8 cellular contexts compared by ENCODE assay signal in the genomic region with DNA sequence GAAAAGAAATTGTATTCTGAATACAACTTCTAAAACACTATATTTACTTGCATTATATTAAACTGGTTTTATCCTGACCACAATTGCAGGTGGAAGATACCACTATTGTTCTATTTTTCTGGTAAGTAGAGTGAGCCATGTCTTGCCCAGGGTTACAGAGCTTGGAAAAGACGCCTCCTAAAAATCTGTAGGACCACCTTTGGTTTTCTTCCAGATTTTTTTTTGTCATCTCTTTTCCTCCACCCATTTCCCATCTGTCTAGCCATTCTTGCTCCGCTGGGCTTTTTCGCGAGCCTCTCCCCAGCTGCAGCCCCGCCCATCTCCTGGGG. TPM values are rescaled to one million over a fixed set of nuclear protein-coding genes. Genes with fewer than 3 reads are reported as not detected.
DNase-seq lines count a peak whose midpoint lies in the region; ATAC-seq, FAIRE-seq and TF ChIP-seq lines count a peak whose summit lies in the region.

No MANE protein-coding gene starts in this region.

- H3K4me1 ChIP-seq in KMS-11 (ENCODE audit: low read depth, poor library complexity, severe bottlenecking) (peaks cover 11% of the 10 kb centered on the region), sigmoid colon (peaks cover 0 to 37% (median 34%) of the 10 kb centered on the region in 4 donors)

- H3K9ac ChIP-seq in KMS-11 = no peak overlapping the region

- ATAC-seq in GM18861 (IDR thresholded peaks at IDR 0.05; ENCODE audit: unreplicated experiment) (peak; percentile 52), HG02642 (IDR thresholded peaks at IDR 0.05; ENCODE audit: poor library complexity, unreplicated experiment) (no peak)

- FAIRE-seq in HTR-8/SVneo (lab: Jason Lieb, UNC) = no peak

- H3K27ac ChIP-seq in KMS-11 = no peak overlapping the region
- peak overlapping the region in 40 of 59 donors; percentile 60 to 99 (median 96) for H3K27ac ChIP-seq in dorsolateral prefrontal cortex
- peak overlapping the region in 3 of 4 donors; percentile 94 to 99 (median 95) for H3K27ac ChIP-seq in sigmoid colon

- H3K79me2 ChIP-seq in KMS-11 (ENCODE audit: insufficient read depth, low read depth) = peaks cover 37% of the 10 kb centered on the region; the same call in 1 of the 2 replicates

- TF ChIP-seq EP300 in sigmoid colon (IDR thresholded peaks at IDR 0.05) = no peak

- no peaks in the 10 kb centered on the region for H3K27me3 ChIP-seq in KMS-11 (ENCODE audit: insufficient read depth, low read depth)
- no peaks in the 10 kb centered on the region for H3K27me3 ChIP-seq in dorsolateral prefrontal cortex
- no peaks in the 10 kb centered on the region for H3K27me3 ChIP-seq in sigmoid colon

- WGBS in sigmoid colon, 2 donors = 0 to 1% methylated on average over 5 of the region's 5 CpGs

- H2AFZ ChIP-seq in KMS-11 (ENCODE audit: low read depth) = 0 out of 2 replicates have a peak overlapping the region, but pooled peaks have one; percentile 13

- in situ Hi-C loops in KBM-7 (cut with MboI; ENCODE audit: low pct_unique_long_range_greater_than_20kb, low sequenced_read_pairs) = no loop called here

- intact Hi-C loops in dorsolateral prefrontal cortex (cut with DNase I) (loop anchor here (2.0 to 10.0 kb wide), 5 partner anchors 45 to 278 kb away; a partner anchor contains a TSS), sigmoid colon (cut with DNase I) (loop anchor here (2.0 kb wide), 1 partner anchor 44 kb away; a partner anchor contains a TSS)

- H3K36me3 ChIP-seq in KMS-11 (ENCODE audit: insufficient read depth) (no peaks in the 10 kb centered on the region), sigmoid colon (no peaks in the 10 kb centered on the region)

- no peak for TF ChIP-seq POLR2A in sigmoid colon (IDR thresholded peaks at IDR 0.05)

- TF ChIP-seq CTCF in KMS-11 (conservative IDR thresholded peaks at IDR 0.05; ENCODE audit: low read depth, low read length) = no peak
- TF ChIP-seq CTCF in dorsolateral prefrontal cortex (IDR thresholded peaks at IDR 0.05 in 54 of 56, conservative IDR thresholded peaks at IDR 0.05 in 2 of 56; ENCODE audit: low read depth in 1 of 56, partially characterized antibody in 56 of 56) = no peak
- no peak for TF ChIP-seq CTCF in sigmoid colon (IDR thresholded peaks at IDR 0.05)

- no peaks in the 10 kb centered on the region for H3K9me3 ChIP-seq in sigmoid colon

- H3K4me2 ChIP-seq in KMS-11 = peak overlapping the region; percentile 62; the same call in 1 of the 2 replicates

- H3K4me3 ChIP-seq in KMS-11 (IDR thresholded peaks at IDR 0.05; ENCODE audit: insufficient read depth, low read depth, low read length) (no peak overlapping the region), dorsolateral prefrontal cortex (peak overlapping the region; percentile 72 to 100 (median 93)), sigmoid colon (peak overlapping the region in 3 of 4 donors; percentile 98 to 100 (median 99))

- DNase-seq in dorsolateral prefrontal cortex = no peak
- DNase-seq in sigmoid colon = no peak
- no peak for DNase-seq in NCI-H345 treated with DMSO at 0.1 percent for 48 hours (lab: John Stamatoyannopoulos, UW; ENCODE audit: unreplicated experiment)
- no peak for DNase-seq in KBM-7
- DNase-seq in HTR-8/SVneo (ENCODE audit: insufficient read length, low spot score) = no peak

- no peaks in the 10 kb centered on the region for H4K20me1 ChIP-seq in KMS-11 (ENCODE audit: insufficient read depth)

RNA-seq across cellular contexts. Expression of a gene that starts 0.3 kb away (rescaled TPM):
- total RNA-seq in dorsolateral prefrontal cortex (10 to 100 TPM; 45.6 to 93.4 (median 62.5) TPM), sigmoid colon (10 to 100 TPM; 40.7 to 52.3 (median 41.3) TPM)
- 10 to 100 TPM in 2 of 3 donors, 1 to 10 TPM in 1; 6.6 to 21.1 (median 10.9) TPM for polyA plus RNA-seq in sigmoid colon

RNA-seq across cellular contexts. Expression of a gene that starts 44.6 kb away (rescaled TPM):
- 10 to 100 TPM; 22.5 to 65.4 (median 35.4) TPM for total RNA-seq in dorsolateral prefrontal cortex
- 10 to 100 TPM; 15.0 to 37.7 (median 20.5) TPM for total RNA-seq in sigmoid colon
- 10 to 100 TPM; 47.4 to 51.0 (median 48.0) TPM for polyA plus RNA-seq in sigmoid colon
